12 cellular contexts compared by ENCODE assay signal in genomic region chr13:92390217-92390616, GRCh38.
DNase-seq lines count a peak whose midpoint lies in the region; ATAC-seq and TF ChIP-seq lines count a peak whose summit lies in the region.
"Had no signal": no experiment of that assay in that cellular context is flagged by ENCODE, and none has a peak within 500 bp of the region (broad histone marks: within the 10 kb centered on the region; RNA-seq: fewer than 3 reads in every experiment).

No MANE protein-coding gene starts in this region.

- no peak for ATAC-seq in effector memory CD8-positive, alpha-beta T cell (replicated peaks)
- ATAC-seq: CD8-positive, alpha-beta T cell had no signal

- H3K36me3 Mint-ChIP-seq in effector memory CD8-positive, alpha-beta T cell (ENCODE audit: insufficient read depth), result no peaks in the 10 kb centered on the region
- H3K36me3 Mint-ChIP-seq: CD8-positive, alpha-beta T cell had no signal

- H3K4me1 Mint-ChIP-seq in effector memory CD8-positive, alpha-beta T cell (ENCODE audit: low read depth in 2 of 2), result no peaks in the 10 kb centered on the region

- TF ChIP-seq CTCF in GM10266 (IDR thresholded peaks at IDR 0.05; ENCODE audit: control insufficient read depth, insufficient read depth, low read depth, missing control alignments), result no peak

- DNase-seq in COR-L47 (lab: John Stamatoyannopoulos, UW) (peak; percentile 32), NCI-H1092 (lab: John Stamatoyannopoulos, UW) (peak; percentile 95), NCI-H345 (lab: John Stamatoyannopoulos, UW) (peak; percentile 76), amniotic epithelial cell (ENCODE audit: low read depth) (peak; percentile 29), GM10266 (ENCODE audit: extremely low spot score) (no peak)
- DNase-seq in effector memory CD8-positive, alpha-beta T cell, result no peak
- DNase-seq in activated CD4-positive, CD25-positive, alpha-beta regulatory T cell treated with anti-CD3 and anti-CD28 coated beads, Interleukin-2, amount 50 U/mL, for 72 hours, result no peak
- DNase-seq in activated effector memory CD4-positive, alpha-beta T cell treated with anti-CD3 and anti-CD28 coated beads, Interleukin-2, amount 50 U/mL, for 16 hours, result no peak
- DNase-seq: activated naive CD4-positive, alpha-beta T cell treated with anti-CD3 and anti-CD28 coated beads for 36 hours; CD8-positive, alpha-beta T cell; HFFc6; spleen had no signal

- no peaks in the 10 kb centered on the region for H3K27me3 Mint-ChIP-seq in effector memory CD8-positive, alpha-beta T cell

- H3K27ac Mint-ChIP-seq in effector memory CD8-positive, alpha-beta T cell, result no peak overlapping the region
- H3K27ac Mint-ChIP-seq: activated naive CD4-positive, alpha-beta T cell treated with anti-CD3 and anti-CD28 coated beads for 36 hours; CD8-positive, alpha-beta T cell; HFFc6 had no signal

- peaks cover 2 to 8% of the 10 kb centered on the region in 2 donors for H3K9me3 Mint-ChIP-seq in effector memory CD8-positive, alpha-beta T cell

- no peak overlapping the region for H3K4me3 Mint-ChIP-seq in effector memory CD8-positive, alpha-beta T cell
- H3K4me3 Mint-ChIP-seq: activated naive CD4-positive, alpha-beta T cell treated with anti-CD3 and anti-CD28 coated beads for 36 hours; CD8-positive, alpha-beta T cell; HFFc6 had no signal

Comparison
In these comparisons a context has a peak if more than half of its experiments do, and no peak if none do; other contexts are left out.
1. DNase-seq: peak in COR-L47 (single experiment), NCI-H1092 (single experiment), NCI-H345 (single experiment) and amniotic epithelial cell (single experiment); none in effector memory CD8-positive, alpha-beta T cell (0 of 3), GM10266 (single experiment), activated CD4-positive, CD25-positive, alpha-beta regulatory T cell treated with anti-CD3 and anti-CD28 coated beads, Interleukin-2, amount 50 U/mL, for 72 hours (single experiment) and activated effector memory CD4-positive, alpha-beta T cell treated with anti-CD3 and anti-CD28 coated beads, Interleukin-2, amount 50 U/mL, for 16 hours (single experiment).